8 cellular contexts compared by ENCODE assay signal in genomic region chr22:19121631-19122142, GRCh38. TPM values are rescaled to one million over a fixed set of nuclear protein-coding genes. Genes with fewer than 3 reads are reported as not detected.
DNase-seq lines count a peak whose midpoint lies in the region; ATAC-seq and TF ChIP-seq lines count a peak whose summit lies in the region.

No MANE protein-coding gene starts in this region.

- H3K4me3 ChIP-seq in KMS-11 (IDR thresholded peaks at IDR 0.05; ENCODE audit: insufficient read depth, low read depth, low read length) (no peak overlapping the region), endocrine pancreas (ENCODE audit: control insufficient read depth, insufficient read depth, low read length) (peak overlapping the region; percentile 82), mesodermal cell (ENCODE audit: extremely low read depth, insufficient read depth, low read length, poor library complexity, severe bottlenecking) (peak overlapping the region; percentile 76), stomach smooth muscle (ENCODE audit: low read length in 2 of 2) (peak overlapping the region; percentile 91 to 96)

- H3K27ac ChIP-seq in KMS-11: peak overlapping the region; percentile 48; the same call in 1 of the 2 replicates
- peak overlapping the region; percentile 77 for H3K27ac ChIP-seq in mesodermal cell (ENCODE audit: low read depth, low read length, severe bottlenecking)
- peak overlapping the region; percentile 69 for H3K27ac ChIP-seq in stomach smooth muscle (ENCODE audit: low read length)

- H3K36me3 ChIP-seq in KMS-11 (ENCODE audit: insufficient read depth) (no peaks in the 10 kb centered on the region), endocrine pancreas (ENCODE audit: control insufficient read depth, insufficient read depth, low read length) (no peaks in the 10 kb centered on the region), mesodermal cell (ENCODE audit: control insufficient read depth, insufficient read depth, low read length) (peaks cover 12% of the 10 kb centered on the region), stomach smooth muscle (ENCODE audit: control insufficient read depth in 2 of 2, insufficient read depth in 2 of 2, low read length in 2 of 2) (peaks cover 0 to 2% of the 10 kb centered on the region in 2 donors)

- DNase-seq in ELR (ENCODE audit: low read depth): peak; percentile 57
- DNase-seq in NCI-H446 (lab: John Stamatoyannopoulos, UW): no peak

- no peak for TF ChIP-seq CTCF in KMS-11 (conservative IDR thresholded peaks at IDR 0.05; ENCODE audit: low read depth, low read length)

- H3K4me2 ChIP-seq in KMS-11: peak overlapping the region; percentile 77

- H3K27me3 ChIP-seq in KMS-11 (ENCODE audit: insufficient read depth, low read depth): no peaks in the 10 kb centered on the region
- H3K27me3 ChIP-seq in endocrine pancreas (ENCODE audit: control insufficient read depth, insufficient read depth, low read length): no peaks in the 10 kb centered on the region
- H3K27me3 ChIP-seq in stomach smooth muscle (ENCODE audit: control insufficient read depth in 1 of 2, insufficient read depth in 2 of 2, low read length in 2 of 2): no peaks in the 10 kb centered on the region

- ATAC-seq in GM21737 (IDR thresholded peaks at IDR 0.05; ENCODE audit: unreplicated experiment): peak; percentile 10
- peak; percentile 5 to 12 for ATAC-seq in activated CD4-positive, CD25-positive, alpha-beta regulatory T cell treated with anti-CD3 and anti-CD28 coated beads, Interleukin-2, amount 50 U/mL, for 24 hours

- peaks cover 40% of the 10 kb centered on the region for H3K4me1 ChIP-seq in KMS-11 (ENCODE audit: low read depth, poor library complexity, severe bottlenecking)
- H3K4me1 ChIP-seq in endocrine pancreas (ENCODE audit: control insufficient read depth, insufficient read depth, low read length): no peaks in the 10 kb centered on the region
- peaks cover 9% of the 10 kb centered on the region for H3K4me1 ChIP-seq in mesodermal cell (ENCODE audit: control insufficient read depth, insufficient read depth, low read length, poor library complexity, severe bottlenecking)
- peaks cover 44% of the 10 kb centered on the region for H3K4me1 ChIP-seq in stomach smooth muscle (ENCODE audit: control insufficient read depth, insufficient read depth, low read length)

- H2AFZ ChIP-seq in KMS-11 (ENCODE audit: low read depth): peak overlapping the region; percentile 41

- WGBS in mesodermal cell (ENCODE audit: insufficient coverage in 2 of 2), 2 experiments: 0 to 1% methylated on average over 32 to 37 of the region's 47 CpGs

- H3K9me3 ChIP-seq in endocrine pancreas (ENCODE audit: control insufficient read depth, low read length): no peaks in the 10 kb centered on the region
- no peaks in the 10 kb centered on the region for H3K9me3 ChIP-seq in mesodermal cell (ENCODE audit: control insufficient read depth, low read length)
- no peaks in the 10 kb centered on the region for H3K9me3 ChIP-seq in stomach smooth muscle (ENCODE audit: control insufficient read depth in 2 of 2, low read length in 2 of 2)

- H4K20me1 ChIP-seq in KMS-11 (ENCODE audit: insufficient read depth): peaks cover 14% of the 10 kb centered on the region; the same call in 1 of the 2 replicates

- H3K9ac ChIP-seq in KMS-11 (peak overlapping the region; percentile 60; the same call in 1 of the 2 replicates), endocrine pancreas (ENCODE audit: control insufficient read depth, insufficient read depth, low read length) (peak overlapping the region; percentile 89), stomach smooth muscle (ENCODE audit: low read length in 2 of 2) (peak overlapping the region; percentile 67 to 87)

- H3K79me2 ChIP-seq in KMS-11 (ENCODE audit: insufficient read depth, low read depth): peaks cover 41% of the 10 kb centered on the region

RNA-seq across cellular contexts. Expression of gene DGCR2, which starts 0.5 kb away (rescaled TPM):
- 33.5 TPM for polyA plus RNA-seq in mesodermal cell (2013, experiment 1 of 2)
- 27.7 TPM for polyA plus RNA-seq in mesodermal cell (2013, experiment 2 of 2)

RNA-seq across cellular contexts. Expression of gene TSSK2, which starts 9.4 kb away (rescaled TPM):
- polyA plus RNA-seq in mesodermal cell (2013, experiment 1 of 2): not detected
- polyA plus RNA-seq in mesodermal cell (2013, experiment 2 of 2): not detected

RNA-seq across cellular contexts. Expression of gene ESS2, which starts 22.8 kb away (rescaled TPM):
- 15.2 TPM for polyA plus RNA-seq in mesodermal cell (2013, experiment 1 of 2)
- 13.8 TPM for polyA plus RNA-seq in mesodermal cell (2013, experiment 2 of 2)

RNA-seq across cellular contexts. Expression of gene GSC2, which starts 28.4 kb away (rescaled TPM):
- polyA plus RNA-seq in mesodermal cell (2013, experiment 1 of 2): not detected
- not detected for polyA plus RNA-seq in mesodermal cell (2013, experiment 2 of 2)

RNA-seq across cellular contexts. Expression of gene SLC25A1, which starts 56.8 kb away (rescaled TPM):
- 117 TPM for polyA plus RNA-seq in mesodermal cell (2013, experiment 1 of 2)
- polyA plus RNA-seq in mesodermal cell (2013, experiment 2 of 2): 99.8 TPM
